ENCODE assay signal across 9 cellular contexts in the genomic region with DNA sequence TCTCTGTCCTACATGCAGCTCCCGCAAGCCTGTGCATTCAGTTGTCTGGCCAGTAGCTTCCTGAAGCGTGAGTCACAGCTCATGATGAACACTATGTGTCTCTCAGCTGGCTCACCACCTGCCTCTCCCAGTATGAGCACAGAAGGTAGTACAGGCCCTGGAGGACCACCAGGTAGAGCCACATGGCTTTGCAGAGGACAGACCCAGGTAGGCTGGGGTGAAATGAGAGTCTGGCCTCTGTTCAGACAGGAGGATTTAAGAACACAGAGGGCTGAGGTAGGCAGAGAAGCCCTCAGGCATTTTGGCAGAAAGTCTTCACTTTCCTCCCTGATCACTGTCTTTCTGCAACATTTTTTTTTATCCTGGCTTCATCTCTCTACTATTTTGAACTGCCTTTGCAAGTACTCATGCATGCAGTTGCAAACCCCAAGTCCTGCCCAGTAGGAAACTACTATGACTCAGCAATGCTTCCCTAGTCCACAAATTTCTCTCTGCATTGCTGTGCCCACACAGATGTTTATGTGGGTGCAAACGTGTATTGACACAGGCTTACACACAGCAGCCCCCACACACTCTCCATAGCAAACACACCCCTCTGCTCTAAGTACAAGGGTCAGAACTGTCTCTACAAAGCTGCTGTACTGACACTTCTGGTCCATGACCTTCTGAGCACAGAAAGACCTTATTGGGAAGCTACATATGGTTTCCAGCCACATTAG. TPM values are rescaled to one million over a fixed set of nuclear protein-coding genes. Genes with fewer than 3 reads are reported as not detected.
DNase-seq lines count a peak whose midpoint lies in the region; ATAC-seq and TF ChIP-seq lines count a peak whose summit lies in the region.
"Had no signal": no experiment of that assay in that cellular context is flagged by ENCODE, and none has a peak within 500 bp of the region (broad histone marks: within the 10 kb centered on the region; RNA-seq: fewer than 3 reads in every experiment).

No MANE protein-coding gene starts in this region.

- no peaks in the 10 kb centered on the region for H3K9me3 ChIP-seq in breast epithelium

- POLR2A ChIA-PET in GM10248 (lab: Yijun Ruan, JAX), result no interaction called here

- DNase-seq in DMS53 treated with DMSO at 0.1 percent for 48 hours (lab: John Stamatoyannopoulos, UW; ENCODE audit: unreplicated experiment), result peak; percentile 43
- DNase-seq in breast epithelium (ENCODE audit: low spot score in 2 of 2), result peak in 1 of 2 donors; percentile 45
- DNase-seq in non-pigmented ciliary epithelial cell (ENCODE audit: low read depth), result peak; percentile 40
- no peak for DNase-seq in activated effector memory CD4-positive, alpha-beta T cell treated with anti-CD3 and anti-CD28 coated beads, Interleukin-2, amount 50 U/mL, for 16 hours
- DNase-seq in Right ventricle myocardium superior, result no peak
- no peak for DNase-seq in DMS79 treated with DMSO at 0.1 percent for 48 hours (lab: John Stamatoyannopoulos, UW)
- no peak for DNase-seq in GM10248 (ENCODE audit: extremely low spot score)

- no peaks in the 10 kb centered on the region for H3K27me3 ChIP-seq in breast epithelium

- CTCF ChIA-PET in GM10248 (lab: Yijun Ruan, JAX), result no interaction called here

- no peaks in the 10 kb centered on the region for H3K36me3 ChIP-seq in breast epithelium

- no peak for TF ChIP-seq POLR2A in breast epithelium (IDR thresholded peaks at IDR 0.05)

- intact Hi-C loops in breast epithelium (cut with DNase I; ENCODE audit: low total_unique reads), result no loop called here
- intact Hi-C loops in Right ventricle myocardium superior (cut with DNase I), result no loop called here

- peak overlapping the region; percentile 34 to 61 for H3K27ac ChIP-seq in breast epithelium

- peaks cover 0 to 5% of the 10 kb centered on the region in 2 donors for H3K4me1 ChIP-seq in breast epithelium

- TF ChIP-seq CTCF in breast epithelium (IDR thresholded peaks at IDR 0.05) (no peak), GM10248 (IDR thresholded peaks at IDR 0.05; ENCODE audit: control extremely low read depth, extremely low read depth, low read depth, missing control alignments) (no peak)

- ATAC-seq in HG03442 (IDR thresholded peaks at IDR 0.05; ENCODE audit: unreplicated experiment) (peak; percentile 73), Right ventricle myocardium superior (ENCODE audit: poor library complexity) (no peak)

- H3K4me3 ChIP-seq in breast epithelium, result no peak overlapping the region

RNA-seq across cellular contexts. Expression of gene SDR9C7, which starts 7.2 kb away (rescaled TPM):
- total RNA-seq in breast epithelium (not detected), Right ventricle myocardium superior (not detected)
- total RNA-seq: H1 had no signal

RNA-seq across cellular contexts. Expression of gene RDH16, which starts 15.9 kb away (rescaled TPM):
- total RNA-seq in breast epithelium (1 to 10 TPM in 1 of 3 donors, under 1 TPM in 2; 0.48 to 1.3 (median 0.59) TPM), Right ventricle myocardium superior (0.24 TPM)

Comparison
In these comparisons a context has a peak if more than half of its experiments do, and no peak if none do; other contexts are left out.
1. DNase-seq: peak in DMS53 treated with DMSO at 0.1 percent for 48 hours (single experiment) and non-pigmented ciliary epithelial cell (single experiment); none in activated effector memory CD4-positive, alpha-beta T cell treated with anti-CD3 and anti-CD28 coated beads, Interleukin-2, amount 50 U/mL, for 16 hours (single experiment), Right ventricle myocardium superior (single experiment), DMS79 treated with DMSO at 0.1 percent for 48 hours (single experiment) and GM10248 (single experiment).